8 cellular contexts compared by ENCODE assay signal in the genomic region with DNA sequence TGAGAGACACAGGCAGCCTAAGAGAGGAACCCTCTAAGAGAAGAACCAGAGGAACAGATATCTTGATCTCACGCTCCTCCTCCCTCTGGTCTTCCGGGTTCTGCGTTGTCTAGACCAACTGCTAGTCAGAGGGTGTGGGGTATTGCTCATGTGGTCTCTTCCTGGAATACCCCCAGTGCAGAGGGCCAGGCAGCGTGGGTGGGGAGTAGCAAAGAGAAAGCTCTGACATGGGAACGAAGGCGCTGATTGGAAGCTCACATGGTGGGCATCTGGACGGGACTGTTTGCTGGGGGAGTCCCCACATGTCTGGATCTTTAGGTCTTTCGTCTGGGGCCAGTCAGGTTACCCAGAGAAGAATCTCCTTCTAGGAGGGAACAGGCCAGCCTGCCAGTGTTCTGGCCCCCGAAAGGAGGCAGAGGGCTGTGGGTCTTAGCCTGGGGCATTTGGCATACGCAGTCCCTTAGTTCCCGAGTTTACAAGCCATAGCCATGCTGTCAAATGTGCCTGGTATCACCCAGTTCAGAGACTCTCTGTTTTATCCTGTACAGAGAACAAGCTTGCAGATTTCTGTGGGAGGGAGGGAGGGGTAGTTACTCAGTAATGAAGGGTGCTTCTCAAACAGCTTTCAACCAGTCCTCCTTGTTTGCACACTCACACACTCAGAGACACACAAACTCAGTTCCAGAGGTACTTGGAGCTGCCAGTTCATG. TPM values are rescaled to one million over a fixed set of nuclear protein-coding genes. Genes with fewer than 3 reads are reported as not detected.
DNase-seq lines count a peak whose midpoint lies in the region; ATAC-seq and TF ChIP-seq lines count a peak whose summit lies in the region.

No MANE protein-coding gene starts in this region.

- POLR2A ChIA-PET in PC-9 (lab: Charles Lee; ENCODE audit: unreplicated experiment), result no interaction called here

- H2AFZ ChIP-seq in PC-9, result no peak overlapping the region

- peak overlapping the region; percentile 93 to 97 for H3K27ac Mint-ChIP-seq in effector memory CD8-positive, alpha-beta T cell

- H3F3A ChIP-seq in PC-9 (ENCODE audit: insufficient read depth, low read depth), result no peaks in the 10 kb centered on the region

- peaks cover 0 to 27% (median 0%) of the 10 kb centered on the region in 9 donors for H3K4me1 ChIP-seq in heart right ventricle
- H3K4me1 ChIP-seq in PC-9 (replicated peaks; ENCODE audit: insufficient read depth), result no peaks in the 10 kb centered on the region

- no peaks in the 10 kb centered on the region for H4K20me1 ChIP-seq in PC-9 (ENCODE audit: insufficient read depth)

- H3K79me2 ChIP-seq in PC-9 (ENCODE audit: low read depth), result no peaks in the 10 kb centered on the region

- H3K4me2 ChIP-seq in PC-9, result no peak overlapping the region

- H3K36me3 Mint-ChIP-seq in effector memory CD8-positive, alpha-beta T cell (ENCODE audit: insufficient read depth), result peaks cover 3% of the 10 kb centered on the region

- no peaks in the 10 kb centered on the region for H3K27me3 Mint-ChIP-seq in effector memory CD8-positive, alpha-beta T cell

- ATAC-seq in heart right ventricle, result peak in 5 of 8 donors; percentile 31 to 53 (median 38)
- no peak for ATAC-seq in left ventricle myocardium superior
- ATAC-seq in effector memory CD8-positive, alpha-beta T cell (replicated peaks), result peak; percentile 92
- no peak for ATAC-seq in HG02623 (IDR thresholded peaks at IDR 0.05; ENCODE audit: unreplicated experiment)

- H3K4me1 Mint-ChIP-seq in effector memory CD8-positive, alpha-beta T cell (ENCODE audit: low read depth in 2 of 2), result peaks cover 24% of the 10 kb centered on the region in 2 donors

- no peaks in the 10 kb centered on the region for H3K36me3 ChIP-seq in heart right ventricle
- no peaks in the 10 kb centered on the region for H3K36me3 ChIP-seq in PC-9 (ENCODE audit: low read depth)

- H3K27me3 ChIP-seq in heart right ventricle (no peaks in the 10 kb centered on the region), PC-9 (ENCODE audit: insufficient read depth, low read depth) (no peaks in the 10 kb centered on the region)

- DNase-seq in heart right ventricle (no peak), left ventricle myocardium superior (no peak), PC-9 (no peak), NCI-H748 (lab: John Stamatoyannopoulos, UW; ENCODE audit: unreplicated experiment) (no peak)
- peak; percentile 32 to 70 (median 50) for DNase-seq in activated CD4-positive, CD25-positive, alpha-beta regulatory T cell (lab: John Stamatoyannopoulos, UW)
- peak; percentile 53 to 56 (median 55) for DNase-seq in effector memory CD8-positive, alpha-beta T cell
- DNase-seq in stimulated activated CD8-positive, alpha-beta memory T cell treated with anti-CD3 and anti-CD28 coated beads, Interleukin-7, amount 100 ng/mL, for 1 hour (ENCODE audit: low read depth in 2 of 2), result peak; percentile 47 to 49

- no TSS peak for BruUV-seq in PC-9 (replicated peaks; lab: Mats Ljungman, UMichigan)

- intact Hi-C loops in heart right ventricle (cut with DNase I) (no loop called here), left ventricle myocardium superior (cut with micrococcal nuclease) (no loop called here), PC-9 (cut with micrococcal nuclease; ENCODE audit: unreplicated experiment) (no loop called here)

- CTCF ChIA-PET in PC-9 (lab: Charles Lee), result no interaction called here

- H3K27ac ChIP-seq in heart right ventricle (peak overlapping the region in 1 of 10 donors; percentile 71), PC-9 (no peak overlapping the region)

- H3K9me3 ChIP-seq in heart right ventricle (no peaks in the 10 kb centered on the region), PC-9 (ENCODE audit: insufficient read depth, low read depth) (no peaks in the 10 kb centered on the region)

- H3K4me3 Mint-ChIP-seq in effector memory CD8-positive, alpha-beta T cell, result peak overlapping the region; percentile 69 to 78

- no peaks in the 10 kb centered on the region for H3K9me2 ChIP-seq in PC-9 (ENCODE audit: insufficient read depth)

- no peak overlapping the region for H3K4me3 ChIP-seq in heart right ventricle
- H3K4me3 ChIP-seq in PC-9, result no peak overlapping the region

- H3K9me3 Mint-ChIP-seq in effector memory CD8-positive, alpha-beta T cell, result no peaks in the 10 kb centered on the region

- TF ChIP-seq CTCF in heart right ventricle (IDR thresholded peaks at IDR 0.05) (no peak), PC-9 (conservative IDR thresholded peaks at IDR 0.05) (no peak)

- 76 to 79% methylated on average over 11 of the region's 11 CpGs for WGBS in heart right ventricle, 2 donors

RNA-seq across cellular contexts. Expression of a gene that starts 18.3 kb away (rescaled TPM):
- total RNA-seq in heart right ventricle (10 to 100 TPM in 5 of 10 donors, 1 to 10 TPM in 5; 6.1 to 16.2 (median 10.0) TPM), left ventricle myocardium superior (15.3 TPM), PC-9 (2021) (1.5 and 3.2 TPM in 2 replicates)
- 1 to 10 TPM; 2.9 to 6.2 TPM for polyA plus RNA-seq in heart right ventricle

Comparison
In these comparisons a context has a peak if more than half of its experiments do, and no peak if none do; other contexts are left out.
1. ATAC-seq: peak in heart right ventricle (5 of 8) and effector memory CD8-positive, alpha-beta T cell (single experiment); none in left ventricle myocardium superior (single experiment) and HG02623 (single experiment).
2. DNase-seq: peak in activated CD4-positive, CD25-positive, alpha-beta regulatory T cell (4 of 4), effector memory CD8-positive, alpha-beta T cell (3 of 3) and stimulated activated CD8-positive, alpha-beta memory T cell treated with anti-CD3 and anti-CD28 coated beads, Interleukin-7, amount 100 ng/mL, for 1 hour (2 of 2); none in heart right ventricle (0 of 2), left ventricle myocardium superior (single experiment), PC-9 (0 of 2) and NCI-H748 (single experiment).